In genomic region chr20:58433029-58433657, GRCh38 we compare ENCODE assay signal across 2 cellular contexts.
A peak's percentile ranks its signal among the peaks of the same experiment; 100 is the strongest.
TF ChIP-seq lines count a peak whose summit lies in the region.

No MANE protein-coding gene starts in this region.

TF ChIP-seq in HepG2, 621 proteins besides CTCF, POLR2A, EP300 and RAD21 (continued from another document):
- TF ChIP-seq HINFP (CRISPR knock-in tag; IDR thresholded peaks at IDR 0.05; ENCODE audit: low read depth) (no peak), ZNF251 (CRISPR knock-in tag; IDR thresholded peaks at IDR 0.05) (0 out of 2 replicates have a peak, but pooled peaks have one; percentile 21)
TF ChIP-seq in HepG2: peak in this region for 2.

TF ChIP-seq in SK-N-SH treated with all-trans-retinoic acid at 6 μM for 48 hours, 23 proteins besides CTCF, POLR2A, EP300 and RAD21 (continued from another document):
- TF ChIP-seq POU6F1 (CRISPR knock-in tag; IDR thresholded peaks at IDR 0.05; ENCODE audit: borderline replicate concordance, low read depth) (no peak), OSR1 (CRISPR knock-in tag; IDR thresholded peaks at IDR 0.05) (no peak), TOX (CRISPR knock-in tag; IDR thresholded peaks at IDR 0.05; ENCODE audit: borderline replicate concordance) (no peak), ISL1 (CRISPR knock-in tag; IDR thresholded peaks at IDR 0.05) (no peak), CREB5 (CRISPR knock-in tag; IDR thresholded peaks at IDR 0.05; ENCODE audit: low read depth) (no peak), TCF4 (CRISPR knock-in tag; IDR thresholded peaks at IDR 0.05; ENCODE audit: borderline replicate concordance) (no peak), ZNF565 (CRISPR knock-in tag; conservative IDR thresholded peaks at IDR 0.05; ENCODE audit: low read depth) (no peak), ZFP30 (CRISPR knock-in tag; IDR thresholded peaks at IDR 0.05) (no peak), ESRRG (CRISPR knock-in tag; IDR thresholded peaks at IDR 0.05) (no peak), ZNF8 (CRISPR knock-in tag; IDR thresholded peaks at IDR 0.05) (no peak), ZFP3 (CRISPR knock-in tag; IDR thresholded peaks at IDR 0.05) (no peak), TSHZ2 (CRISPR knock-in tag; IDR thresholded peaks at IDR 0.05) (no peak), BACH2 (CRISPR knock-in tag; IDR thresholded peaks at IDR 0.05; ENCODE audit: borderline replicate concordance) (no peak), PATZ1 (CRISPR knock-in tag; IDR thresholded peaks at IDR 0.05; ENCODE audit: borderline replicate concordance) (no peak), ZNF70 (CRISPR knock-in tag; IDR thresholded peaks at IDR 0.05) (no peak)
TF ChIP-seq in SK-N-SH treated with all-trans-retinoic acid at 6 μM for 48 hours: peak in this region for 0.
